18 cellular contexts compared by ENCODE assay signal in the genomic region with DNA sequence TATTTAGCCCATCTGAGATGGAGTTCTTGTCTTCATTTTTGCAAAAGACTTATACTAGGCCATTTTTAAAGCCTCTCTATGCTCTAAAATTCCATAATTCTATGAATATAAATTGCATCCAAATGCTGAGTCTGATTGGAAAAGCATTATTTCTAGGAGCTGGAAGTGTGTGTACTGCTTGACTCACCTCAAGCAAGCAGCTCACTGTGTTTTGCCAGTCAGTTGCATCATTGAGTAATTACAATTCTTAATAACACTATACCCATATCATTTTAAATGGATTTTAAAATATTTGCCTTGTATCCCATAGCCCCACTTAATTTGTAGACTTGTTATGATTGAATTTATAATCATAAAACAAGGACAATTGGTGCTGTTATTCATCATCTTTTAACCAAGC.
DNase-seq lines count a peak whose midpoint lies in the region; ATAC-seq and TF ChIP-seq lines count a peak whose summit lies in the region.
"Had no signal": no experiment of that assay in that cellular context is flagged by ENCODE, and none has a peak within 500 bp of the region (broad histone marks: within the 10 kb centered on the region; RNA-seq: fewer than 3 reads in every experiment).

No MANE protein-coding gene starts in this region.

- in situ Hi-C loops in IMR-90 (cut with MboI; ENCODE audit: low sequenced_read_pairs) = no loop called here

- no peak overlapping the region for H3K4ac ChIP-seq in IMR-90 (ENCODE audit: low read depth, low read length)

- dilution Hi-C loops in IMR-90 (cut with HindIII; ENCODE audit: low sequenced_read_pairs, unreplicated experiment) = no loop called here

- H2AK9ac ChIP-seq in IMR-90 (replicated peaks; ENCODE audit: low read depth, low read length, poor library complexity) = no peak overlapping the region

- no peak overlapping the region for H3K27ac ChIP-seq in IMR-90 (ENCODE audit: insufficient read depth, low read length)
- H3K27ac ChIP-seq: Peyer's patch, SK-N-MC had no signal

- no peaks in the 10 kb centered on the region for H3K9me1 ChIP-seq in IMR-90 (ENCODE audit: insufficient read depth, low read length)

- H3K4me3 ChIP-seq in IMR-90 (ENCODE audit: insufficient read depth, low read depth, low read length) (no peak overlapping the region), adipocyte (ENCODE audit: low read length) (no peak overlapping the region), fibroblast of the aortic adventitia (ENCODE audit: low read depth, low read length) (no peak overlapping the region)
- H3K4me3 ChIP-seq: GM23338, Peyer's patch, SK-N-MC had no signal

- H2AK5ac ChIP-seq in IMR-90 (ENCODE audit: low read depth, low read length) = no peak overlapping the region

- POLR2A ChIA-PET in IMR-90 (lab: Charles Lee; ENCODE audit: unreplicated experiment) = no interaction called here

- H2BK5ac ChIP-seq in IMR-90 (ENCODE audit: low read depth, low read length, poor library complexity, severe bottlenecking) = no peak overlapping the region

- DNase-seq in IMR-90 (peak; percentile 37), adipocyte (ENCODE audit: low read depth) (peak; percentile 23), fibroblast of the aortic adventitia (ENCODE audit: low read depth) (peak; percentile 71), stromal cell of bone marrow (ENCODE audit: low read depth) (peak; percentile 16), T-helper 1 cell (no peak), OCI-M1 (lab: John Stamatoyannopoulos, UW) (no peak)
- DNase-seq: DMS 273 treated with DMSO at 0.1 percent for 48 hours, DND-41, GDM1, KG1, NCI-H1417 treated with DMSO at 0.1 percent for 48 hours, NCI-H187 treated with DMSO at 0.1 percent for 48 hours, NCI-H2227 treated with DMSO at 0.1 percent for 48 hours, NCI-H510A treated with DMSO at 0.1 percent for 48 hours, Peyer's patch had no signal

- ATAC-seq in IMR-90 (ENCODE audit: low read depth) (no peak), GM19023 (IDR thresholded peaks at IDR 0.05; ENCODE audit: unreplicated experiment) (no peak)
- ATAC-seq: GM23338 had no signal

- H4K20me1 ChIP-seq in IMR-90 (ENCODE audit: insufficient read depth, low read length) = no peaks in the 10 kb centered on the region

- TF ChIP-seq POLR2A in IMR-90 (IDR thresholded peaks at IDR 0.05; ENCODE audit: low read depth, low read length) = no peak

- H3K9ac ChIP-seq in IMR-90 (ENCODE audit: low read depth, low read length) (no peak overlapping the region), adipocyte (ENCODE audit: low read length) (no peak overlapping the region)

- H2BK15ac ChIP-seq in IMR-90 (ENCODE audit: low read depth, low read length) = no peak overlapping the region

- CTCF ChIA-PET in IMR-90 (lab: Yijun Ruan, JAX) = no interaction called here

- H3K79me1 ChIP-seq in IMR-90 (ENCODE audit: low read depth in 1 of 2, low read length in 2 of 2) = peaks cover 5 to 15% of the 10 kb centered on the region in 2 experiments; a peak in 3 of 4 replicates

- H3K36me3 ChIP-seq in IMR-90 (ENCODE audit: control insufficient read depth, insufficient read depth, low read length) (peaks cover 4% of the 10 kb centered on the region; the same call in 1 of the 2 replicates), adipocyte (ENCODE audit: control insufficient read depth, insufficient read depth, low read length, severe bottlenecking) (peaks cover 22% of the 10 kb centered on the region)
- H3K36me3 ChIP-seq: Peyer's patch had no signal

- H3K9me3 ChIP-seq in IMR-90 (ENCODE audit: control insufficient read depth, insufficient read depth, low read length) (no peaks in the 10 kb centered on the region), adipocyte (ENCODE audit: control insufficient read depth, low read length) (no peaks in the 10 kb centered on the region)
- H3K9me3 ChIP-seq: Peyer's patch had no signal

- TF ChIP-seq CTCF in IMR-90 (conservative IDR thresholded peaks at IDR 0.05; ENCODE audit: low read depth, low read length) (no peak), fibroblast of the aortic adventitia (IDR thresholded peaks at IDR 0.05; ENCODE audit: insufficient read depth, low read length) (no peak)

- H4K5ac ChIP-seq in IMR-90 (ENCODE audit: low read depth, low read length) = no peak overlapping the region

- H2AFZ ChIP-seq in IMR-90 (replicated peaks; ENCODE audit: low read length, poor library complexity) = no peak overlapping the region
- H2AFZ ChIP-seq: GM23338 had no signal

- H3K4me1 ChIP-seq in IMR-90 (ENCODE audit: control insufficient read depth, insufficient read depth, low read length) (peaks cover 2% of the 10 kb centered on the region; the same call in 1 of the 2 replicates), adipocyte (ENCODE audit: control insufficient read depth, insufficient read depth, low read length) (peaks cover 24% of the 10 kb centered on the region)

- no peak overlapping the region for H3K23ac ChIP-seq in IMR-90 (ENCODE audit: low read depth, low read length)

- no peak for TF ChIP-seq RAD21 in IMR-90 (IDR thresholded peaks at IDR 0.05; ENCODE audit: low read length)

- no peak overlapping the region for H3K14ac ChIP-seq in IMR-90 (replicated peaks; ENCODE audit: low read depth, low read length)

- H2BK20ac ChIP-seq in IMR-90 (ENCODE audit: low read depth, low read length) = no peak overlapping the region

- H2BK120ac ChIP-seq in IMR-90 (ENCODE audit: low read depth, low read length) = no peak overlapping the region

- intact Hi-C loops in IMR-90 (cut with micrococcal nuclease) = no loop called here

- no peaks in the 10 kb centered on the region for H3K27me3 ChIP-seq in IMR-90 (ENCODE audit: control insufficient read depth, insufficient read depth, low read length)
- H3K27me3 ChIP-seq in adipocyte (replicated peaks; ENCODE audit: control insufficient read depth, insufficient read depth, low read length) = no peaks in the 10 kb centered on the region
- H3K27me3 ChIP-seq: Peyer's patch had no signal

- H4K91ac ChIP-seq in IMR-90 (ENCODE audit: insufficient read depth, low read depth, low read length) = no peak overlapping the region

- H3K56ac ChIP-seq in IMR-90 (ENCODE audit: extremely low read depth, insufficient read depth, low read length) = no peak overlapping the region

- H3K18ac ChIP-seq in IMR-90 (ENCODE audit: low read depth, low read length) = no peak overlapping the region

- no peak overlapping the region for H3K4me2 ChIP-seq in IMR-90 (ENCODE audit: low read depth, low read length)
- H3K4me2 ChIP-seq: GM23338 had no signal

- no TSS peak for BruUV-seq in IMR-90 (replicated peaks; lab: Mats Ljungman, UMichigan)

- no peak overlapping the region; a peak in 1 of 4 replicates for H4K8ac ChIP-seq in IMR-90 (ENCODE audit: low read depth in 2 of 2, low read length in 2 of 2)

TF ChIP-seq in IMR-90, 13 proteins besides CTCF, POLR2A, EP300 and RAD21:
- peak; percentile 65; the same call in 1 of the 2 replicates for TF ChIP-seq CEBPB (IDR thresholded peaks at IDR 0.05; ENCODE audit: low read depth, low read length)
- no peak for TF ChIP-seq FOS (IDR thresholded peaks at IDR 0.05; ENCODE audit: low read depth, low read length)

Comparison
In these comparisons a context has a peak if more than half of its experiments do, and no peak if none do; other contexts are left out.
1. DNase-seq: peak in IMR-90 (single experiment), adipocyte (single experiment), fibroblast of the aortic adventitia (single experiment) and stromal cell of bone marrow (single experiment); none in T-helper 1 cell (0 of 5) and OCI-M1 (single experiment).